In the genomic region with DNA sequence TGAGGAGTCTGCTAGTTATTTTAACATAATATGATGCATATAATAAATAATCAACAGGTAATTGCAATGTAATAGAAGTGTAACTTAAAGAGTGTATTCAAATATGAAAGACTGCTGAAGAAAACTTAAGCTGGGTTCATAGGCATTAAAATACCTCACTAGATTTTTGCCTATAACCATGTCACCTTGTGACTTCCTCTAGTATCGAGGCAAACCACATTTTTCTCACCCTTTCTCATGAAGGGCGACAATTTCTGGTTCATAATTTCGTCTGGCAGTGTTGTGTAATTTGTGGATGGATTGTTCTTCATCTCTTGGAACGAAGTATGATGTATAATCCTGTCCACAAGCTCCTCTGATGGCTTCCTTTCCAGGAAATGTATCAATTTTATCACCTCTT, we compare ENCODE assay signal across 18 cellular contexts. TPM values are rescaled to one million over a fixed set of nuclear protein-coding genes. Genes with fewer than 3 reads are reported as not detected.
DNase-seq lines count a peak whose midpoint lies in the region; ATAC-seq and TF ChIP-seq lines count a peak whose summit lies in the region.
"Had no signal": no experiment of that assay in that cellular context is flagged by ENCODE, and none has a peak within 500 bp of the region (broad histone marks: within the 10 kb centered on the region; RNA-seq: fewer than 3 reads in every experiment).

No MANE protein-coding gene starts in this region.

- H3K27me3 Mint-ChIP-seq in MCF 10A (ENCODE audit: insufficient read depth, unreplicated experiment): no peaks in the 10 kb centered on the region
- H3K27me3 Mint-ChIP-seq: stimulated activated memory B cell treated with anti-CD40 and anti-IgM and Interleukin-4, amounts not matched to agents 10 μg/mL and 1 μg/mL and 100 μg/mL, for 72 hours; type B pancreatic cell had no signal

- H3K27ac Mint-ChIP-seq in MCF 10A (ENCODE audit: low read depth, unreplicated experiment): no peak overlapping the region
- H3K27ac Mint-ChIP-seq: stimulated activated memory B cell treated with anti-CD40 and anti-IgM and Interleukin-4, amounts not matched to agents 10 μg/mL and 1 μg/mL and 100 μg/mL, for 72 hours; type B pancreatic cell had no signal

- H3K9me3 Mint-ChIP-seq in MCF 10A (ENCODE audit: unreplicated experiment): no peaks in the 10 kb centered on the region
- H3K9me3 Mint-ChIP-seq: stimulated activated memory B cell treated with anti-CD40 and anti-IgM and Interleukin-4, amounts not matched to agents 10 μg/mL and 1 μg/mL and 100 μg/mL, for 72 hours; type B pancreatic cell had no signal

- TF ChIP-seq POLR2A in GM18505 (IDR thresholded peaks at IDR 0.05; ENCODE audit: borderline replicate concordance, extremely low read depth, insufficient read depth, insufficient read length): no peak

- intact Hi-C loops in MCF 10A (cut with micrococcal nuclease): no loop called here

- no peak overlapping the region for H3K4me3 Mint-ChIP-seq in MCF 10A (ENCODE audit: unreplicated experiment)
- H3K4me3 Mint-ChIP-seq: stimulated activated memory B cell treated with anti-CD40 and anti-IgM and Interleukin-4, amounts not matched to agents 10 μg/mL and 1 μg/mL and 100 μg/mL, for 72 hours; type B pancreatic cell had no signal

- CTCF ChIA-PET in MCF 10A (lab: Yijun Ruan, JAX): interaction anchor here (0.6 to 1.7 kb wide), 2 partner anchors 13 to 1503 kb away, joined by 3 read pairs; no protein-coding TSS in a partner anchor

- POLR2A ChIA-PET in MCF 10A (lab: Yijun Ruan, JAX): interaction anchor here (0.7 to 1.4 kb wide), 2 partner anchors 16 to 380 kb away, joined by 3 to 4 read pairs; a partner anchor contains a TSS

- peaks cover 62% of the 10 kb centered on the region for H3K36me3 Mint-ChIP-seq in MCF 10A (ENCODE audit: insufficient read depth, unreplicated experiment)
- H3K36me3 Mint-ChIP-seq: stimulated activated memory B cell treated with anti-CD40 and anti-IgM and Interleukin-4, amounts not matched to agents 10 μg/mL and 1 μg/mL and 100 μg/mL, for 72 hours had no signal

- BruUV-seq in MCF 10A (replicated peaks; lab: Mats Ljungman, UMichigan): no TSS peak

- TF ChIP-seq CTCF in MCF 10A (IDR thresholded peaks at IDR 0.05; ENCODE audit: unreplicated experiment): no peak

- no peaks in the 10 kb centered on the region for H3K4me1 Mint-ChIP-seq in MCF 10A (ENCODE audit: insufficient read depth, unreplicated experiment)
- H3K4me1 Mint-ChIP-seq: stimulated activated memory B cell treated with anti-CD40 and anti-IgM and Interleukin-4, amounts not matched to agents 10 μg/mL and 1 μg/mL and 100 μg/mL, for 72 hours had no signal

- DNase-seq in MCF 10A (ENCODE audit: unreplicated experiment): no peak
- no peak for DNase-seq in kidney tubule cell (ENCODE audit: low spot score)
- DNase-seq in NCI-H2227 treated with DMSO at 0.1 percent for 48 hours (lab: John Stamatoyannopoulos, UW): no peak
- DNase-seq in SIG-M5 treated with dmso at 0.1 percent for 504 hours (lab: John Stamatoyannopoulos, UW; ENCODE audit: unreplicated experiment): no peak
- DNase-seq: dorsolateral prefrontal cortex, erythroblast, left lung, midbrain, MM.1S, NCI-H345 had no signal

- ATAC-seq in GM18505 (IDR thresholded peaks at IDR 0.05; ENCODE audit: unreplicated experiment): peak; percentile 63
- peak; percentile 81 for ATAC-seq in GM19043 (IDR thresholded peaks at IDR 0.05; ENCODE audit: low read depth, unreplicated experiment)
- peak; percentile 73 for ATAC-seq in GM21723 (IDR thresholded peaks at IDR 0.05; ENCODE audit: unreplicated experiment)
- peak; percentile 62 for ATAC-seq in HG03432 (IDR thresholded peaks at IDR 0.05; ENCODE audit: unreplicated experiment)
- ATAC-seq: left lung; stimulated activated memory B cell treated with anti-CD40 and anti-IgM and Interleukin-4, amounts not matched to agents 10 μg/mL and 1 μg/mL and 100 μg/mL, for 72 hours had no signal

RNA-seq across cellular contexts. Expression of a gene that starts 16.0 kb away (rescaled TPM):
- total RNA-seq in MCF 10A (2022): 2.8 and 6.5 TPM in 2 replicates
- total RNA-seq: cardiac muscle cell, H1 had no signal
